In the genomic region with DNA sequence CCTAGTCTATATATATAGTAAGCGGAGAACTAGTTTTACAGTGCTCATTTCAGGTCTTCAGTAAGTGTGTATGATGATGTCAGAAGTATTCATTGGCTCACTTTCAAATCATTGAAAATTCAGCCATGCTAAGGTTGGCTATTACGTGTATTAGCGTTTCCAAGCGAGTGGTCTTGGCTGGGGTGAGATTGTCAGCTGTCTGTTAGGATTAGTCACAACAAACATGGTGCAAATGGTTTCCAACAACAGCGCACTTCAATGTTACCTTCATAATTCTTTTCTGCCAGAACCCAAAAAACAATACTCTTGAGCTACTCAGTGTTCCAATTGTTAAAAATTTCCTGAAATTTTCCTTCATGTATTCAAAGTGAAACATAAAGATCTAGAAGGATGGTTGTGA, we compare ENCODE assay signal across 13 cellular contexts.
DNase-seq lines count a peak whose midpoint lies in the region; ATAC-seq, FAIRE-seq and TF ChIP-seq lines count a peak whose summit lies in the region.
"Had no signal": no experiment of that assay in that cellular context is flagged by ENCODE, and none has a peak within 500 bp of the region (broad histone marks: within the 10 kb centered on the region; RNA-seq: fewer than 3 reads in every experiment).

No MANE protein-coding gene starts in this region.

- POLR2A ChIA-PET in endothelial cell of umbilical vein (lab: Charles Lee): no interaction called here

- BruUV-seq in endothelial cell of umbilical vein (replicated peaks; lab: Mats Ljungman, UMichigan): no TSS peak

- TF ChIP-seq CTCF in endothelial cell of umbilical vein (IDR thresholded peaks at IDR 0.05; ENCODE audit: extremely low read depth in 1 of 2, insufficient read depth in 1 of 2, low read depth in 1 of 2, low read length in 2 of 2) (no peak), tibial nerve (IDR thresholded peaks at IDR 0.05) (no peak), GM20000 (IDR thresholded peaks at IDR 0.05; ENCODE audit: extremely low read depth, missing control alignments) (no peak)

- peaks cover 17% of the 10 kb centered on the region for H3K79me2 ChIP-seq in endothelial cell of umbilical vein (ENCODE audit: control insufficient read depth, insufficient read depth, low read length)

- no peaks in the 10 kb centered on the region for H3K27me3 ChIP-seq in endothelial cell of umbilical vein (ENCODE audit: control insufficient read depth in 2 of 2, insufficient read depth in 2 of 2, low read length in 2 of 2)
- no peaks in the 10 kb centered on the region for H3K27me3 ChIP-seq in mucosa of stomach (ENCODE audit: control insufficient read depth, insufficient read depth, low read length)
- no peaks in the 10 kb centered on the region for H3K27me3 ChIP-seq in tibial nerve

- no peak overlapping the region for H3K4me3 ChIP-seq in endothelial cell of umbilical vein (replicated peaks in 1 of 3; ENCODE audit: insufficient read depth in 1 of 3, low read depth in 1 of 3, low read length in 3 of 3)
- no peak overlapping the region for H3K4me3 ChIP-seq in mucosa of stomach (ENCODE audit: low read length)
- peak overlapping the region in 2 of 4 donors; percentile 4 to 16 for H3K4me3 ChIP-seq in tibial nerve

- H3K4me1 ChIP-seq in endothelial cell of umbilical vein (ENCODE audit: control insufficient read depth, extremely low read depth, insufficient read depth, low read length) (peaks cover 29% of the 10 kb centered on the region), mucosa of stomach (ENCODE audit: control insufficient read depth, insufficient read depth, low read length) (peaks cover 15% of the 10 kb centered on the region), tibial nerve (peaks cover 0 to 66% (median 20%) of the 10 kb centered on the region in 4 donors)

- DNase-seq in DMS53 (lab: John Stamatoyannopoulos, UW) (peak; percentile 77), DMS53 treated with DMSO at 0.1 percent for 48 hours (lab: John Stamatoyannopoulos, UW; ENCODE audit: unreplicated experiment) (no peak), endothelial cell of umbilical vein (ENCODE audit: low read depth, low spot score) (peak; percentile 49), tibial nerve (ENCODE audit: low spot score in 2 of 2) (no peak), NCI-H2107 treated with DMSO at 0.1 percent for 48 hours (lab: John Stamatoyannopoulos, UW; ENCODE audit: unreplicated experiment) (no peak), GM20000 (ENCODE audit: low spot score) (no peak)
- DNase-seq: activated CD4-positive, CD25-positive, alpha-beta regulatory T cell treated with anti-CD3 and anti-CD28 coated beads, Interleukin-2, amount 50 U/mL, for 72 hours; NCI-H187; nephron progenitor cell; RPMI8226; stimulated activated CD4-positive, alpha-beta T cell treated with anti-CD3 and anti-CD28 coated beads, Interleukin-4, amount 100 ng/mL, for 1 hour had no signal

- no peak for ATAC-seq in HG03280 (IDR thresholded peaks at IDR 0.05; ENCODE audit: unreplicated experiment)

- H4K20me1 ChIP-seq in endothelial cell of umbilical vein (replicated peaks; ENCODE audit: control insufficient read depth, extremely low read depth, insufficient read depth, low read length): no peaks in the 10 kb centered on the region

- CTCF ChIA-PET in endothelial cell of umbilical vein (lab: Charles Lee): no interaction called here

- intact Hi-C loops in endothelial cell of umbilical vein (cut with micrococcal nuclease): loop anchor here (5.0 kb wide), 2 partner anchors 277 to 327 kb away; no protein-coding TSS in a partner anchor

- WGBS in tibial nerve, 2 donors: 47 to 49% methylated on average over 5 of the region's 5 CpGs

- no peak for FAIRE-seq in endothelial cell of umbilical vein (lab: Jason Lieb, UNC)

- H2AFZ ChIP-seq in endothelial cell of umbilical vein (ENCODE audit: low read depth, low read length): no peak overlapping the region

- H3K9ac ChIP-seq in endothelial cell of umbilical vein (replicated peaks; ENCODE audit: extremely low read depth, insufficient read depth, low read length): no peak overlapping the region
- H3K9ac ChIP-seq in mucosa of stomach (ENCODE audit: low read length): peak overlapping the region; percentile 38

- H3K9me3 ChIP-seq in endothelial cell of umbilical vein (replicated peaks; ENCODE audit: control insufficient read depth, insufficient read depth, low read length): no peaks in the 10 kb centered on the region
- no peaks in the 10 kb centered on the region for H3K9me3 ChIP-seq in mucosa of stomach (ENCODE audit: control insufficient read depth, low read length)
- no peaks in the 10 kb centered on the region for H3K9me3 ChIP-seq in tibial nerve

- H3K36me3 ChIP-seq in endothelial cell of umbilical vein (ENCODE audit: control insufficient read depth in 2 of 2, extremely low read depth in 1 of 2, insufficient read depth in 2 of 2, low read length in 2 of 2): peaks cover 6 to 9% of the 10 kb centered on the region in 2 experiments
- H3K36me3 ChIP-seq in mucosa of stomach (ENCODE audit: control insufficient read depth, insufficient read depth, low read length): no peaks in the 10 kb centered on the region
- peaks cover 0 to under 1% (median 0%) of the 10 kb centered on the region in 3 donors for H3K36me3 ChIP-seq in tibial nerve

- dilution Hi-C loops in endothelial cell of umbilical vein (cut with MboI; ENCODE audit: extremely low pct_ligation_motif_present, low sequenced_read_pairs): no loop called here

- TF ChIP-seq EP300 in tibial nerve (IDR thresholded peaks at IDR 0.05): peak in 1 of 2 donors; percentile 55

- TF ChIP-seq POLR2A in endothelial cell of umbilical vein (IDR thresholded peaks at IDR 0.05; ENCODE audit: low read depth, low read length): no peak
- TF ChIP-seq POLR2A in tibial nerve (IDR thresholded peaks at IDR 0.05): no peak

- H3K4me2 ChIP-seq in endothelial cell of umbilical vein (ENCODE audit: insufficient read depth, low read length): no peak overlapping the region

- no peaks in the 10 kb centered on the region for H3K9me1 ChIP-seq in endothelial cell of umbilical vein (replicated peaks; ENCODE audit: control insufficient read depth, extremely low read depth, insufficient read depth, low read length)

- H3K27ac ChIP-seq in endothelial cell of umbilical vein (ENCODE audit: insufficient read depth, low read depth, low read length) (no peak overlapping the region), tibial nerve (peak overlapping the region; percentile 93 to 99 (median 98))

TF ChIP-seq in endothelial cell of umbilical vein, 7 proteins besides CTCF, POLR2A, EP300 and RAD21:
- TF ChIP-seq EZH2 (IDR thresholded peaks at IDR 0.05; ENCODE audit: borderline replicate concordance, low read depth, low read length, severe bottlenecking) (no peak), FOS (IDR thresholded peaks at IDR 0.05; ENCODE audit: borderline replicate concordance, insufficient read depth, low read length) (no peak), GATA2 (IDR thresholded peaks at IDR 0.05; ENCODE audit: insufficient read depth, insufficient read length, low read depth, low read length) (no peak), POLR2AphosphoS5 (IDR thresholded peaks at IDR 0.05; ENCODE audit: insufficient read depth, low read depth, low read length) (no peak), JUN (IDR thresholded peaks at IDR 0.05; ENCODE audit: borderline replicate concordance, insufficient read depth, insufficient read length, low read depth) (no peak), MYC (IDR thresholded peaks at IDR 0.05; ENCODE audit: low read depth, low read length) (no peak)
- TF ChIP-seq, protein P1, sequence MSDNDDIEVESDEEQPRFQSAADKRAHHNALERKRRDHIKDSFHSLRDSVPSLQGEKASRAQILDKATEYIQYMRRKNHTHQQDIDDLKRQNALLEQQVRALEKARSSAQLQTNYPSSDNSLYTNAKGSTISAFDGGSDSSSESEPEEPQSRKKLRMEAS (IDR thresholded peaks at IDR 0.05; ENCODE audit: insufficient read depth, insufficient read length): no peak

Comparison
In these comparisons a context has a peak if more than half of its experiments do, and no peak if none do; other contexts are left out.
1. DNase-seq: peak in DMS53 (single experiment) and endothelial cell of umbilical vein (single experiment); none in DMS53 treated with DMSO at 0.1 percent for 48 hours (single experiment), tibial nerve (0 of 2), NCI-H2107 treated with DMSO at 0.1 percent for 48 hours (single experiment) and GM20000 (single experiment).